ENCODE assay signal across 9 cellular contexts in the genomic region with DNA sequence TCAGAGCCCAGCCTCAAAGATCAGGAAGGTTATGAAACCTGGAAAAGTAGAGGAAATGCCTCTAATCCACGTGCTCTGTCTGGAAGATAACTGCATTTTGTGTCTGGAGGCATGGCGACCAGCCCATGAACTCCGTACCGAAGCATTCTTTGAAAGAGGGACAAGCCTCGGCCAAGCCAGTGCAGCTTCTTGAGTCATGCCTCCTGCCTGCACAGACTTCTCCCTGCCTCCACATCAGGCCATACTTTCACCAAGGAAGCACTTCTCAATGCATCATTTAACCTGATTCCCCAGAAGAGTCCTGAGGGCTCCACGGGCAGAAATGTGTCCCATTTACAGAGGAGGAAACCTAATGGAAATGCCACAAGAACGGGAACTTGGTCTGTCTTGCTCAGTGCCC. TPM values are rescaled to one million over a fixed set of nuclear protein-coding genes. Genes with fewer than 3 reads are reported as not detected.
DNase-seq lines count a peak whose midpoint lies in the region; ATAC-seq and TF ChIP-seq lines count a peak whose summit lies in the region.
"Had no signal": no experiment of that assay in that cellular context is flagged by ENCODE, and none has a peak within 500 bp of the region (broad histone marks: within the 10 kb centered on the region; RNA-seq: fewer than 3 reads in every experiment).

No MANE protein-coding gene starts in this region.

- H3K79me2 ChIP-seq in DND-41 (ENCODE audit: insufficient read depth, low read length), result peaks cover 78% of the 10 kb centered on the region

- no peak overlapping the region for H2AFZ ChIP-seq in DND-41 (ENCODE audit: low read depth, low read length)

- H3K4me3 ChIP-seq in DND-41 (ENCODE audit: low read depth in 1 of 2, low read length in 2 of 2) (no peak overlapping the region), WI38 (ENCODE audit: low read depth, low read length) (peak overlapping the region; percentile 97), fibroblast of the aortic adventitia (ENCODE audit: low read depth, low read length) (peak overlapping the region; percentile 95), skeletal muscle cell (ENCODE audit: low read depth, low read length) (peak overlapping the region; percentile 92)

- DNase-seq in DND-41, result no peak
- DNase-seq in fibroblast of the aortic adventitia (ENCODE audit: low read depth), result peak; percentile 91
- DNase-seq in skeletal muscle cell (ENCODE audit: low read depth), result no peak
- no peak for DNase-seq in HUDEP-2 (lab: John Stamatoyannopoulos, UW; ENCODE audit: unreplicated experiment in 76 of 76)
- no peak for DNase-seq in activated naive CD4-positive, alpha-beta T cell treated with anti-CD3 and anti-CD28 coated beads, Interleukin-2, amount 50 U/mL, for 72 hours (ENCODE audit: low spot score in 2 of 2)
- DNase-seq in activated CD8-positive, alpha-beta memory T cell treated with anti-CD3 and anti-CD28 coated beads for 24 hours, result no peak
- DNase-seq: stimulated activated naive CD4-positive, alpha-beta T cell had no signal

- H3K9me3 ChIP-seq in DND-41 (ENCODE audit: insufficient read depth, low read length, severe bottlenecking), result no peaks in the 10 kb centered on the region

- no peak for ATAC-seq in DND-41 (ENCODE audit: insufficient read depth, low read depth)
- no peak for ATAC-seq in activated naive CD4-positive, alpha-beta T cell treated with anti-CD3 and anti-CD28 coated beads, Interleukin-2, amount 50 U/mL, for 72 hours
- no peak for ATAC-seq in GM19328 (IDR thresholded peaks at IDR 0.05; ENCODE audit: unreplicated experiment)

- H3K27ac Mint-ChIP-seq in activated naive CD4-positive, alpha-beta T cell treated with anti-CD3 and anti-CD28 coated beads, Interleukin-2, amount 50 U/mL, for 72 hours, result no peak overlapping the region

- peak overlapping the region; percentile 76; the same call in 1 of the 2 replicates for H3K4me2 ChIP-seq in DND-41 (ENCODE audit: insufficient read depth, low read length)

- H4K20me1 ChIP-seq in DND-41 (ENCODE audit: insufficient read depth, low read length), result peaks cover 58% of the 10 kb centered on the region

- H3K4me1 ChIP-seq in DND-41 (ENCODE audit: insufficient read depth, low read length), result peaks cover 43% of the 10 kb centered on the region

- peaks cover 4 to 20% of the 10 kb centered on the region in 2 donors for H3K9me3 Mint-ChIP-seq in activated naive CD4-positive, alpha-beta T cell treated with anti-CD3 and anti-CD28 coated beads, Interleukin-2, amount 50 U/mL, for 72 hours

- TF ChIP-seq CTCF in DND-41 (IDR thresholded peaks at IDR 0.05; ENCODE audit: borderline replicate concordance, extremely low read depth, low read length, poor library complexity, severe bottlenecking) (no peak), WI38 (IDR thresholded peaks at IDR 0.05; ENCODE audit: low read depth, low read length) (no peak), fibroblast of the aortic adventitia (IDR thresholded peaks at IDR 0.05; ENCODE audit: insufficient read depth, low read length) (no peak)

- no peak overlapping the region for H3K9ac ChIP-seq in DND-41 (ENCODE audit: low read depth, low read length)

- H3K36me3 ChIP-seq in DND-41 (ENCODE audit: insufficient read depth, low read length), result peaks cover 52% of the 10 kb centered on the region

- peaks cover 19 to 65% of the 10 kb centered on the region in 2 donors for H3K36me3 Mint-ChIP-seq in activated naive CD4-positive, alpha-beta T cell treated with anti-CD3 and anti-CD28 coated beads, Interleukin-2, amount 50 U/mL, for 72 hours

- H3K27ac ChIP-seq in DND-41 (ENCODE audit: low read length), result no peak overlapping the region

- peaks cover 11% of the 10 kb centered on the region for H3K27me3 ChIP-seq in DND-41 (ENCODE audit: insufficient read depth, low read length, poor library complexity)

RNA-seq across cellular contexts. Expression of gene ACTN1, which starts 3.4 kb away (rescaled TPM):
- total RNA-seq in fibroblast of the aortic adventitia (ENCODE audit: low replicate concordance), result 94.0 and 114 TPM in 2 replicates
- 100 to 1,000 TPM; 106 to 120 TPM for total RNA-seq in activated naive CD4-positive, alpha-beta T cell treated with anti-CD3 and anti-CD28 coated beads, Interleukin-2, amount 50 U/mL, for 72 hours

Comparison
In these comparisons a context has a peak if more than half of its experiments do, and no peak if none do; other contexts are left out.
1. H3K4me3 ChIP-seq: peak in WI38 (single experiment), fibroblast of the aortic adventitia (single experiment) and skeletal muscle cell (single experiment); none in DND-41 (0 of 2).